Comparison of ENCODE assay signal across 2 cellular contexts in genomic region chr16:89288577-89288844, GRCh38.
TF ChIP-seq lines count a peak whose summit lies in the region.

No MANE protein-coding gene starts in this region.

TF ChIP-seq in IMR-90, 13 proteins besides CTCF, POLR2A, EP300 and RAD21:
- TF ChIP-seq MAFK (IDR thresholded peaks at IDR 0.05; ENCODE audit: low read depth, low read length) (no peak), ELK1 (IDR thresholded peaks at IDR 0.05; ENCODE audit: borderline replicate concordance, low read depth, low read length) (no peak), SMC3 (IDR thresholded peaks at IDR 0.05; ENCODE audit: low read depth, low read length) (no peak), RCOR1 (IDR thresholded peaks at IDR 0.05; ENCODE audit: insufficient replicate concordance, low read length) (no peak), RFX5 (IDR thresholded peaks at IDR 0.05; ENCODE audit: low read depth, low read length) (no peak), CEBPB (IDR thresholded peaks at IDR 0.05; ENCODE audit: low read depth, low read length) (no peak), CHD1 (IDR thresholded peaks at IDR 0.05; ENCODE audit: low read depth, low read length) (no peak), NFE2L2 (IDR thresholded peaks at IDR 0.05; ENCODE audit: low read depth, low read length) (no peak), FOS (IDR thresholded peaks at IDR 0.05; ENCODE audit: low read depth, low read length) (no peak), BHLHE40 (IDR thresholded peaks at IDR 0.05; ENCODE audit: low read depth, low read length) (no peak), MAZ (IDR thresholded peaks at IDR 0.05; ENCODE audit: borderline replicate concordance, low read depth, low read length) (no peak), MXI1 (IDR thresholded peaks at IDR 0.05; ENCODE audit: borderline replicate concordance, low read depth, low read length) (no peak)
- TF ChIP-seq, protein P1, sequence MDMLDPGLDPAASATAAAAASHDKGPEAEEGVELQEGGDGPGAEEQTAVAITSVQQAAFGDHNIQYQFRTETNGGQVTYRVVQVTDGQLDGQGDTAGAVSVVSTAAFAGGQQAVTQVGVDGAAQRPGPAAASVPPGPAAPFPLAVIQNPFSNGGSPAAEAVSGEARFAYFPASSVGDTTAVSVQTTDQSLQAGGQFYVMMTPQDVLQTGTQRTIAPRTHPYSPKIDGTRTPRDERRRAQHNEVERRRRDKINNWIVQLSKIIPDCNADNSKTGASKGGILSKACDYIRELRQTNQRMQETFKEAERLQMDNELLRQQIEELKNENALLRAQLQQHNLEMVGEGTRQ (IDR thresholded peaks at IDR 0.05; ENCODE audit: low read depth, low read length): no peak

TF ChIP-seq in H1, 55 proteins besides CTCF, POLR2A, EP300 and RAD21:
- TF ChIP-seq EGR1 (IDR thresholded peaks at IDR 0.05; ENCODE audit: borderline replicate concordance, low read depth, low read length) (no peak), ZNF274 (IDR thresholded peaks at IDR 0.05; ENCODE audit: borderline replicate concordance, extremely low read depth, low read length) (no peak), POU5F1 (IDR thresholded peaks at IDR 0.05; ENCODE audit: low read depth, low read length) (no peak), CREB1 (IDR thresholded peaks at IDR 0.05) (no peak), YY1 (IDR thresholded peaks at IDR 0.05; ENCODE audit: low read depth, low read length) (no peak), SIRT6 (IDR thresholded peaks at IDR 0.05; ENCODE audit: low read length) (no peak), TBP (IDR thresholded peaks at IDR 0.05; ENCODE audit: low read depth, low read length) (no peak), RFX5 (IDR thresholded peaks at IDR 0.05; ENCODE audit: borderline replicate concordance, low read depth, low read length) (no peak), JUND (IDR thresholded peaks at IDR 0.05; ENCODE audit: low read length) (no peak), GTF2F1 (IDR thresholded peaks at IDR 0.05; ENCODE audit: borderline replicate concordance, low read depth, low read length) (no peak), CTBP2 (IDR thresholded peaks at IDR 0.05; ENCODE audit: borderline replicate concordance, insufficient read depth, insufficient read length, low read length) (no peak), CBX8 (IDR thresholded peaks at IDR 0.05; ENCODE audit: borderline replicate concordance, low read depth, low read length) (no peak), HDAC6 (IDR thresholded peaks at IDR 0.05; ENCODE audit: low read depth, low read length) (no peak), BACH1 (IDR thresholded peaks at IDR 0.05; ENCODE audit: low read length) (no peak), TEAD4 (IDR thresholded peaks at IDR 0.05; ENCODE audit: low read depth, low read length) (no peak)
- TF ChIP-seq, protein P2, sequence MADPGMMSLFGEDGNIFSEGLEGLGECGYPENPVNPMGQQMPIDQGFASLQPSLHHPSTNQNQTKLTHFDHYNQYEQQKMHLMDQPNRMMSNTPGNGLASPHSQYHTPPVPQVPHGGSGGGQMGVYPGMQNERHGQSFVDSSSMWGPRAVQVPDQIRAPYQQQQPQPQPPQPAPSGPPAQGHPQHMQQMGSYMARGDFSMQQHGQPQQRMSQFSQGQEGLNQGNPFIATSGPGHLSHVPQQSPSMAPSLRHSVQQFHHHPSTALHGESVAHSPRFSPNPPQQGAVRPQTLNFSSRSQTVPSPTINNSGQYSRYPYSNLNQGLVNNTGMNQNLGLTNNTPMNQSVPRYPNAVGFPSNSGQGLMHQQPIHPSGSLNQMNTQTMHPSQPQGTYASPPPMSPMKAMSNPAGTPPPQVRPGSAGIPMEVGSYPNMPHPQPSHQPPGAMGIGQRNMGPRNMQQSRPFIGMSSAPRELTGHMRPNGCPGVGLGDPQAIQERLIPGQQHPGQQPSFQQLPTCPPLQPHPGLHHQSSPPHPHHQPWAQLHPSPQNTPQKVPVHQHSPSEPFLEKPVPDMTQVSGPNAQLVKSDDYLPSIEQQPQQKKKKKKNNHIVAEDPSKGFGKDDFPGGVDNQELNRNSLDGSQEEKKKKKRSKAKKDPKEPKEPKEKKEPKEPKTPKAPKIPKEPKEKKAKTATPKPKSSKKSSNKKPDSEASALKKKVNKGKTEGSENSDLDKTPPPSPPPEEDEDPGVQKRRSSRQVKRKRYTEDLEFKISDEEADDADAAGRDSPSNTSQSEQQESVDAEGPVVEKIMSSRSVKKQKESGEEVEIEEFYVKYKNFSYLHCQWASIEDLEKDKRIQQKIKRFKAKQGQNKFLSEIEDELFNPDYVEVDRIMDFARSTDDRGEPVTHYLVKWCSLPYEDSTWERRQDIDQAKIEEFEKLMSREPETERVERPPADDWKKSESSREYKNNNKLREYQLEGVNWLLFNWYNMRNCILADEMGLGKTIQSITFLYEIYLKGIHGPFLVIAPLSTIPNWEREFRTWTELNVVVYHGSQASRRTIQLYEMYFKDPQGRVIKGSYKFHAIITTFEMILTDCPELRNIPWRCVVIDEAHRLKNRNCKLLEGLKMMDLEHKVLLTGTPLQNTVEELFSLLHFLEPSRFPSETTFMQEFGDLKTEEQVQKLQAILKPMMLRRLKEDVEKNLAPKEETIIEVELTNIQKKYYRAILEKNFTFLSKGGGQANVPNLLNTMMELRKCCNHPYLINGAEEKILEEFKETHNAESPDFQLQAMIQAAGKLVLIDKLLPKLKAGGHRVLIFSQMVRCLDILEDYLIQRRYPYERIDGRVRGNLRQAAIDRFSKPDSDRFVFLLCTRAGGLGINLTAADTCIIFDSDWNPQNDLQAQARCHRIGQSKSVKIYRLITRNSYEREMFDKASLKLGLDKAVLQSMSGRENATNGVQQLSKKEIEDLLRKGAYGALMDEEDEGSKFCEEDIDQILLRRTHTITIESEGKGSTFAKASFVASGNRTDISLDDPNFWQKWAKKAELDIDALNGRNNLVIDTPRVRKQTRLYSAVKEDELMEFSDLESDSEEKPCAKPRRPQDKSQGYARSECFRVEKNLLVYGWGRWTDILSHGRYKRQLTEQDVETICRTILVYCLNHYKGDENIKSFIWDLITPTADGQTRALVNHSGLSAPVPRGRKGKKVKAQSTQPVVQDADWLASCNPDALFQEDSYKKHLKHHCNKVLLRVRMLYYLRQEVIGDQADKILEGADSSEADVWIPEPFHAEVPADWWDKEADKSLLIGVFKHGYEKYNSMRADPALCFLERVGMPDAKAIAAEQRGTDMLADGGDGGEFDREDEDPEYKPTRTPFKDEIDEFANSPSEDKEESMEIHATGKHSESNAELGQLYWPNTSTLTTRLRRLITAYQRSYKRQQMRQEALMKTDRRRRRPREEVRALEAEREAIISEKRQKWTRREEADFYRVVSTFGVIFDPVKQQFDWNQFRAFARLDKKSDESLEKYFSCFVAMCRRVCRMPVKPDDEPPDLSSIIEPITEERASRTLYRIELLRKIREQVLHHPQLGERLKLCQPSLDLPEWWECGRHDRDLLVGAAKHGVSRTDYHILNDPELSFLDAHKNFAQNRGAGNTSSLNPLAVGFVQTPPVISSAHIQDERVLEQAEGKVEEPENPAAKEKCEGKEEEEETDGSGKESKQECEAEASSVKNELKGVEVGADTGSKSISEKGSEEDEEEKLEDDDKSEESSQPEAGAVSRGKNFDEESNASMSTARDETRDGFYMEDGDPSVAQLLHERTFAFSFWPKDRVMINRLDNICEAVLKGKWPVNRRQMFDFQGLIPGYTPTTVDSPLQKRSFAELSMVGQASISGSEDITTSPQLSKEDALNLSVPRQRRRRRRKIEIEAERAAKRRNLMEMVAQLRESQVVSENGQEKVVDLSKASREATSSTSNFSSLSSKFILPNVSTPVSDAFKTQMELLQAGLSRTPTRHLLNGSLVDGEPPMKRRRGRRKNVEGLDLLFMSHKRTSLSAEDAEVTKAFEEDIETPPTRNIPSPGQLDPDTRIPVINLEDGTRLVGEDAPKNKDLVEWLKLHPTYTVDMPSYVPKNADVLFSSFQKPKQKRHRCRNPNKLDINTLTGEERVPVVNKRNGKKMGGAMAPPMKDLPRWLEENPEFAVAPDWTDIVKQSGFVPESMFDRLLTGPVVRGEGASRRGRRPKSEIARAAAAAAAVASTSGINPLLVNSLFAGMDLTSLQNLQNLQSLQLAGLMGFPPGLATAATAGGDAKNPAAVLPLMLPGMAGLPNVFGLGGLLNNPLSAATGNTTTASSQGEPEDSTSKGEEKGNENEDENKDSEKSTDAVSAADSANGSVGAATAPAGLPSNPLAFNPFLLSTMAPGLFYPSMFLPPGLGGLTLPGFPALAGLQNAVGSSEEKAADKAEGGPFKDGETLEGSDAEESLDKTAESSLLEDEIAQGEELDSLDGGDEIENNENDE (IDR thresholded peaks at IDR 0.05; ENCODE audit: insufficient replicate concordance, low read length): no peak
